ENCODE assay signal across 2 cellular contexts in the genomic region with DNA sequence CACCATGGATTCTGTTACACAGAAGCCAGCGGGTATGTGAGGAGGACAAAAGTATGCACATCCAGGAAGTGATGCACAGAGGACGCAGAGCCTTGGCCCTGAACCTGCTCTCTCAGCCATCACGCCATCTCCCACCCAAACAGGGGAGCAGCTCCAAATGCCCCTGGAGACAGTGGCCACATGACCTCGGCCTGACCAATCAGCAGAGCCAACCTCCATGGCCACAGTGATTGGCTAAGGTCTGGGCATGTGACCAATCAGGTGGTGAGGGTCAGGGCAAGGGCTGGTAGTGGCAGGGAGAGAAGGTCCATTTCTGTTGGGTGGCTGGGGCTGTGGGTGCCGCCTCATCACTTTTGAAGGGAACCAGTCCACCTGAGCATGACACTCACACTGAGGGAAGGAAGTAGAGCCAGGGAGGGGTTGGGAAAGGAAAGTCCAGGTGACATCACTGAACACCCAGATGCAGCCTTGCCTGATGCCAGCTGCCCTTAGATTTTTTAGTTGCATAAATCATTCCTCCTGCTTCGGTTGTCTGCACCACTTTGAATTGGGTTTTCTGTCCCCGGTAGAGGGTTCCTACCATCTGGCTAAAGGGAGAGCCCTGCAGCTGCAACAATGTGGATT.
TF ChIP-seq lines count a peak whose summit lies in the region.

No MANE protein-coding gene starts in this region.

TF ChIP-seq in SK-N-SH treated with all-trans-retinoic acid at 6 μM for 48 hours, 23 proteins besides CTCF, POLR2A, EP300 and RAD21 (continued from another document):
- TF ChIP-seq, protein P1, sequence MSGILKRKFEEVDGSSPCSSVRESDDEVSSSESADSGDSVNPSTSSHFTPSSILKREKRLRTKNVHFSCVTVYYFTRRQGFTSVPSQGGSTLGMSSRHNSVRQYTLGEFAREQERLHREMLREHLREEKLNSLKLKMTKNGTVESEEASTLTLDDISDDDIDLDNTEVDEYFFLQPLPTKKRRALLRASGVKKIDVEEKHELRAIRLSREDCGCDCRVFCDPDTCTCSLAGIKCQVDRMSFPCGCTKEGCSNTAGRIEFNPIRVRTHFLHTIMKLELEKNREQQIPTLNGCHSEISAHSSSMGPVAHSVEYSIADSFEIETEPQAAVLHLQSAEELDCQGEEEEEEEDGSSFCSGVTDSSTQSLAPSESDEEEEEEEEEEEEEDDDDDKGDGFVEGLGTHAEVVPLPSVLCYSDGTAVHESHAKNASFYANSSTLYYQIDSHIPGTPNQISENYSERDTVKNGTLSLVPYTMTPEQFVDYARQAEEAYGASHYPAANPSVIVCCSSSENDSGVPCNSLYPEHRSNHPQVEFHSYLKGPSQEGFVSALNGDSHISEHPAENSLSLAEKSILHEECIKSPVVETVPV (CRISPR knock-in tag; IDR thresholded peaks at IDR 0.05), result no peak
- TF ChIP-seq ARNTL (CRISPR knock-in tag; IDR thresholded peaks at IDR 0.05; ENCODE audit: borderline replicate concordance, low read depth), result no peak

TF ChIP-seq in HepG2, 621 proteins besides CTCF, POLR2A, EP300 and RAD21:
- TF ChIP-seq, protein P2, sequence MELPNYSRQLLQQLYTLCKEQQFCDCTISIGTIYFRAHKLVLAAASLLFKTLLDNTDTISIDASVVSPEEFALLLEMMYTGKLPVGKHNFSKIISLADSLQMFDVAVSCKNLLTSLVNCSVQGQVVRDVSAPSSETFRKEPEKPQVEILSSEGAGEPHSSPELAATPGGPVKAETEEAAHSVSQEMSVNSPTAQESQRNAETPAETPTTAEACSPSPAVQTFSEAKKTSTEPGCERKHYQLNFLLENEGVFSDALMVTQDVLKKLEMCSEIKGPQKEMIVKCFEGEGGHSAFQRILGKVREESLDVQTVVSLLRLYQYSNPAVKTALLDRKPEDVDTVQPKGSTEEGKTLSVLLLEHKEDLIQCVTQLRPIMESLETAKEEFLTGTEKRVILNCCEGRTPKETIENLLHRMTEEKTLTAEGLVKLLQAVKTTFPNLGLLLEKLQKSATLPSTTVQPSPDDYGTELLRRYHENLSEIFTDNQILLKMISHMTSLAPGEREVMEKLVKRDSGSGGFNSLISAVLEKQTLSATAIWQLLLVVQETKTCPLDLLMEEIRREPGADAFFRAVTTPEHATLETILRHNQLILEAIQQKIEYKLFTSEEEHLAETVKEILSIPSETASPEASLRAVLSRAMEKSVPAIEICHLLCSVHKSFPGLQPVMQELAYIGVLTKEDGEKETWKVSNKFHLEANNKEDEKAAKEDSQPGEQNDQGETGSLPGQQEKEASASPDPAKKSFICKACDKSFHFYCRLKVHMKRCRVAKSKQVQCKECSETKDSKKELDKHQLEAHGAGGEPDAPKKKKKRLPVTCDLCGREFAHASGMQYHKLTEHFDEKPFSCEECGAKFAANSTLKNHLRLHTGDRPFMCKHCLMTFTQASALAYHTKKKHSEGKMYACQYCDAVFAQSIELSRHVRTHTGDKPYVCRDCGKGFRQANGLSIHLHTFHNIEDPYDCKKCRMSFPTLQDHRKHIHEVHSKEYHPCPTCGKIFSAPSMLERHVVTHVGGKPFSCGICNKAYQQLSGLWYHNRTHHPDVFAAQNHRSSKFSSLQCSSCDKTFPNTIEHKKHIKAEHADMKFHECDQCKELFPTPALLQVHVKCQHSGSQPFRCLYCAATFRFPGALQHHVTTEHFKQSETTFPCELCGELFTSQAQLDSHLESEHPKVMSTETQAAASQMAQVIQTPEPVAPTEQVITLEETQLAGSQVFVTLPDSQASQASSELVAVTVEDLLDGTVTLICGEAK (IDR thresholded peaks at IDR 0.05), result no peak
- TF ChIP-seq, protein P2 (CRISPR knock-in tag; IDR thresholded peaks at IDR 0.05), result no peak
- TF ChIP-seq NFIC (IDR thresholded peaks at IDR 0.05; ENCODE audit: low read length) (no peak), RAD51 (IDR thresholded peaks at IDR 0.05; ENCODE audit: borderline replicate concordance) (peak; percentile 28; the same call in 1 of the 2 replicates), NFYC (CRISPR knock-in tag; IDR thresholded peaks at IDR 0.05) (peak; percentile 58), GZF1 (CRISPR knock-in tag; IDR thresholded peaks at IDR 0.05) (no peak), TRIM24 (CRISPR knock-in tag; IDR thresholded peaks at IDR 0.05) (no peak), RBM22 (optimal IDR thresholded peaks at IDR 0.05; ENCODE audit: low read length) (peak; percentile 48), NFYB (CRISPR knock-in tag; IDR thresholded peaks at IDR 0.05) (0 out of 2 replicates have a peak, but pooled peaks have one; percentile 15), SPEN (CRISPR knock-in tag; IDR thresholded peaks at IDR 0.05; ENCODE audit: low read depth) (no peak), ZNF329 (CRISPR knock-in tag; IDR thresholded peaks at IDR 0.05; ENCODE audit: low read depth) (peak; percentile 89; the same call in 1 of the 2 replicates), KDM5B (CRISPR knock-in tag; IDR thresholded peaks at IDR 0.05; ENCODE audit: borderline replicate concordance) (no peak)
- TF ChIP-seq, protein P3, sequence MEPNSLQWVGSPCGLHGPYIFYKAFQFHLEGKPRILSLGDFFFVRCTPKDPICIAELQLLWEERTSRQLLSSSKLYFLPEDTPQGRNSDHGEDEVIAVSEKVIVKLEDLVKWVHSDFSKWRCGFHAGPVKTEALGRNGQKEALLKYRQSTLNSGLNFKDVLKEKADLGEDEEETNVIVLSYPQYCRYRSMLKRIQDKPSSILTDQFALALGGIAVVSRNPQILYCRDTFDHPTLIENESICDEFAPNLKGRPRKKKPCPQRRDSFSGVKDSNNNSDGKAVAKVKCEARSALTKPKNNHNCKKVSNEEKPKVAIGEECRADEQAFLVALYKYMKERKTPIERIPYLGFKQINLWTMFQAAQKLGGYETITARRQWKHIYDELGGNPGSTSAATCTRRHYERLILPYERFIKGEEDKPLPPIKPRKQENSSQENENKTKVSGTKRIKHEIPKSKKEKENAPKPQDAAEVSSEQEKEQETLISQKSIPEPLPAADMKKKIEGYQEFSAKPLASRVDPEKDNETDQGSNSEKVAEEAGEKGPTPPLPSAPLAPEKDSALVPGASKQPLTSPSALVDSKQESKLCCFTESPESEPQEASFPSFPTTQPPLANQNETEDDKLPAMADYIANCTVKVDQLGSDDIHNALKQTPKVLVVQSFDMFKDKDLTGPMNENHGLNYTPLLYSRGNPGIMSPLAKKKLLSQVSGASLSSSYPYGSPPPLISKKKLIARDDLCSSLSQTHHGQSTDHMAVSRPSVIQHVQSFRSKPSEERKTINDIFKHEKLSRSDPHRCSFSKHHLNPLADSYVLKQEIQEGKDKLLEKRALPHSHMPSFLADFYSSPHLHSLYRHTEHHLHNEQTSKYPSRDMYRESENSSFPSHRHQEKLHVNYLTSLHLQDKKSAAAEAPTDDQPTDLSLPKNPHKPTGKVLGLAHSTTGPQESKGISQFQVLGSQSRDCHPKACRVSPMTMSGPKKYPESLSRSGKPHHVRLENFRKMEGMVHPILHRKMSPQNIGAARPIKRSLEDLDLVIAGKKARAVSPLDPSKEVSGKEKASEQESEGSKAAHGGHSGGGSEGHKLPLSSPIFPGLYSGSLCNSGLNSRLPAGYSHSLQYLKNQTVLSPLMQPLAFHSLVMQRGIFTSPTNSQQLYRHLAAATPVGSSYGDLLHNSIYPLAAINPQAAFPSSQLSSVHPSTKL (CRISPR knock-in tag; IDR thresholded peaks at IDR 0.05), result no peak
- TF ChIP-seq, protein P4, sequence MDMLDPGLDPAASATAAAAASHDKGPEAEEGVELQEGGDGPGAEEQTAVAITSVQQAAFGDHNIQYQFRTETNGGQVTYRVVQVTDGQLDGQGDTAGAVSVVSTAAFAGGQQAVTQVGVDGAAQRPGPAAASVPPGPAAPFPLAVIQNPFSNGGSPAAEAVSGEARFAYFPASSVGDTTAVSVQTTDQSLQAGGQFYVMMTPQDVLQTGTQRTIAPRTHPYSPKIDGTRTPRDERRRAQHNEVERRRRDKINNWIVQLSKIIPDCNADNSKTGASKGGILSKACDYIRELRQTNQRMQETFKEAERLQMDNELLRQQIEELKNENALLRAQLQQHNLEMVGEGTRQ (IDR thresholded peaks at IDR 0.05; ENCODE audit: low read depth, low read length), result 0 out of 2 replicates have a peak, but pooled peaks have one; percentile 31
- TF ChIP-seq, protein P4 (CRISPR knock-in tag; IDR thresholded peaks at IDR 0.05; ENCODE audit: borderline replicate concordance), result no peak
